ENCODE assay signal across 22 cellular contexts in the genomic region with DNA sequence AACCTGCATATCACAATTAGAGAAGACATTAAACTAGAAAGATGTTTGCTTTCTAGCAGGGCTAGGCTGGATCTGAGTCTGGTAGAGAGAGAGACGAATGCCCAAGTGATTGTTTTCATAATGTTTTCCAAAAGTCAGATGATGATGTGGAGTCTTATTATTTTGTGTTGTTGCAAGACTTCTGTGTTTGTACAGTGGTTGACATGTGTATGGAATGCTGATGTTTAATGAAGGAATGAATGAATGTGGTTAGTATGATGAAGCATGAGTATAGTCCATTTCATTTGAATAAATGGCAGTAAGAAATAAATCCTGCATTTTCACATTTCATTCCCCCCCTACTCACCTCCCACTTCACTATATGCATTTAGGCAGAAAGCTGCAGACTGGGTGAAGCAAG.
DNase-seq lines count a peak whose midpoint lies in the region; ATAC-seq, FAIRE-seq and TF ChIP-seq lines count a peak whose summit lies in the region.
"Had no signal": no experiment of that assay in that cellular context is flagged by ENCODE, and none has a peak within 500 bp of the region (broad histone marks: within the 10 kb centered on the region; RNA-seq: fewer than 3 reads in every experiment).

No MANE protein-coding gene starts in this region.

- H3K79me2 ChIP-seq in astrocyte (ENCODE audit: insufficient read depth, low read length): no peaks in the 10 kb centered on the region

- H3K4me1 Mint-ChIP-seq in astrocyte (ENCODE audit: low read depth, unreplicated experiment): peaks cover 8% of the 10 kb centered on the region

- H3K27ac Mint-ChIP-seq in astrocyte (ENCODE audit: unreplicated experiment): no peak overlapping the region
- H3K27ac Mint-ChIP-seq: CD4-positive, CD25-positive, alpha-beta regulatory T cell; naive thymus-derived CD8-positive, alpha-beta T cell had no signal

- TF ChIP-seq CTCF in astrocyte (IDR thresholded peaks at IDR 0.05; ENCODE audit: insufficient read depth, low read depth, low read length): no peak
- no peak for TF ChIP-seq CTCF in fibroblast of villous mesenchyme (IDR thresholded peaks at IDR 0.05; ENCODE audit: insufficient read depth, low read depth, low read length)
- no peak for TF ChIP-seq CTCF in thyroid gland (IDR thresholded peaks at IDR 0.05)

- no peaks in the 10 kb centered on the region for H3K9me3 ChIP-seq in astrocyte (ENCODE audit: insufficient read depth, low read depth, low read length)
- H3K9me3 ChIP-seq in thyroid gland: no peaks in the 10 kb centered on the region
- H3K9me3 ChIP-seq: HAP-1 had no signal

- H3K9me3 Mint-ChIP-seq in astrocyte (ENCODE audit: unreplicated experiment): no peaks in the 10 kb centered on the region
- H3K9me3 Mint-ChIP-seq: CD4-positive, CD25-positive, alpha-beta regulatory T cell; naive thymus-derived CD8-positive, alpha-beta T cell had no signal

- peak overlapping the region; percentile 8 for H3K4me2 ChIP-seq in astrocyte (ENCODE audit: low read length)

- H3K4me3 ChIP-seq in astrocyte (ENCODE audit: insufficient read depth, low read depth, low read length) (no peak overlapping the region), fibroblast of villous mesenchyme (ENCODE audit: low read depth, low read length) (no peak overlapping the region), thyroid gland (replicated peaks in 1 of 3) (no peak overlapping the region)
- H3K4me3 ChIP-seq: HAP-1 had no signal

- H3K4me1 ChIP-seq in astrocyte (ENCODE audit: insufficient read depth, low read length) (peaks cover 21% of the 10 kb centered on the region), thyroid gland (peaks cover 5 to 10% of the 10 kb centered on the region in 2 donors)
- H3K4me1 ChIP-seq: HAP-1 had no signal

- H3K27ac ChIP-seq in astrocyte (ENCODE audit: low read depth, low read length): peak overlapping the region; percentile 49
- no peak overlapping the region for H3K27ac ChIP-seq in thyroid gland

- intact Hi-C loops in thyroid gland (cut with DNase I): no loop called here

- WGBS in thyroid gland, 2 donors: 60 to 66% methylated on average over 1 of the region's 1 CpG

- FAIRE-seq in GM12892 (lab: Jason Lieb, UNC): peak; percentile 44
- no peak for FAIRE-seq in astrocyte (lab: Jason Lieb, UNC)
- FAIRE-seq: small intestine had no signal

- no peak for ATAC-seq in GM21390 (IDR thresholded peaks at IDR 0.05; ENCODE audit: unreplicated experiment)
- ATAC-seq: naive thymus-derived CD8-positive, alpha-beta T cell had no signal

- no peaks in the 10 kb centered on the region for H3K36me3 ChIP-seq in astrocyte (ENCODE audit: insufficient read depth, low read length)
- no peaks in the 10 kb centered on the region for H3K36me3 ChIP-seq in thyroid gland
- H3K36me3 ChIP-seq: HAP-1 had no signal

- no peaks in the 10 kb centered on the region for H3K27me3 ChIP-seq in astrocyte (ENCODE audit: insufficient read depth, low read length)
- no peaks in the 10 kb centered on the region for H3K27me3 ChIP-seq in thyroid gland

- DNase-seq in GM12892 (ENCODE audit: insufficient read length) (no peak), astrocyte (ENCODE audit: low read depth) (peak; percentile 64), fibroblast of villous mesenchyme (ENCODE audit: low read depth) (peak; percentile 44), thyroid gland (no peak), HuH-7 (ENCODE audit: low spot score) (no peak)
- no peak for DNase-seq in stimulated activated CD4-positive, alpha-beta T cell treated with anti-CD3 and anti-CD28 coated beads, Interleukin-4, amount 100 ng/mL, for 4 hours
- DNase-seq: activated CD4-positive, alpha-beta T cell treated with anti-CD3 and anti-CD28 coated beads for 48 hours; activated gamma-delta T cell treated with Interleukin-2 at 50 U/mL for 16 hours; aorta; CD4-positive, CD25-positive, alpha-beta regulatory T cell; dermis blood vessel endothelial cell; DMS53; head of caudate nucleus; naive thymus-derived CD8-positive, alpha-beta T cell; NCI-H1092 treated with DMSO at 0.1 percent for 48 hours; NCI-H2081 treated with DMSO at 0.1 percent for 48 hours; NCI-H510A; Right ventricle myocardium superior; small intestine; stimulated activated CD4-positive, alpha-beta T cell treated with anti-CD3 and anti-CD28 coated beads, Interleukin-4, amount 100 ng/mL, for 1 hour had no signal

- no peaks in the 10 kb centered on the region for H4K20me1 ChIP-seq in astrocyte (ENCODE audit: insufficient read depth, low read length)

- TF ChIP-seq POLR2A in GM12892 (IDR thresholded peaks at IDR 0.05; ENCODE audit: low read depth, low read length) (no peak), thyroid gland (IDR thresholded peaks at IDR 0.05) (no peak)

- H3K4me3 Mint-ChIP-seq in astrocyte (ENCODE audit: unreplicated experiment): no peak overlapping the region
- H3K4me3 Mint-ChIP-seq: CD4-positive, CD25-positive, alpha-beta regulatory T cell; naive thymus-derived CD8-positive, alpha-beta T cell had no signal

- no peak overlapping the region for H2AFZ ChIP-seq in astrocyte (ENCODE audit: low read depth, low read length)

- H3K9ac ChIP-seq in astrocyte (ENCODE audit: low read length): no peak overlapping the region

- H3K36me3 Mint-ChIP-seq in astrocyte (ENCODE audit: low read depth, unreplicated experiment): peaks cover 2% of the 10 kb centered on the region

- no peaks in the 10 kb centered on the region for H3K27me3 Mint-ChIP-seq in astrocyte (ENCODE audit: low read depth, unreplicated experiment)
- H3K27me3 Mint-ChIP-seq: CD4-positive, CD25-positive, alpha-beta regulatory T cell; naive thymus-derived CD8-positive, alpha-beta T cell had no signal

Comparison
In these comparisons a context has a peak if more than half of its experiments do, and no peak if none do; other contexts are left out.
1. DNase-seq: peak in astrocyte (single experiment) and fibroblast of villous mesenchyme (single experiment); none in GM12892 (single experiment), thyroid gland (0 of 2), stimulated activated CD4-positive, alpha-beta T cell treated with anti-CD3 and anti-CD28 coated beads, Interleukin-4, amount 100 ng/mL, for 4 hours (0 of 2) and HuH-7 (single experiment).